ENCODE assay signal across 13 cellular contexts in genomic region chr4:30722916-30723270, GRCh38. TPM values are rescaled to one million over a fixed set of nuclear protein-coding genes. Genes with fewer than 3 reads are reported as not detected.
A peak's percentile ranks its signal among the peaks of the same experiment; 100 is the strongest.
DNase-seq lines count a peak whose midpoint lies in the region; ATAC-seq and TF ChIP-seq lines count a peak whose summit lies in the region.
"Had no signal": no experiment of that assay in that cellular context is flagged by ENCODE, and none has a peak within 500 bp of the region (broad histone marks: within the 10 kb centered on the region; RNA-seq: fewer than 3 reads in every experiment).

No MANE protein-coding gene starts in this region.

- H3K4me1 ChIP-seq in esophagus squamous epithelium = peaks cover 0 to 88% (median 4%) of the 10 kb centered on the region in 3 donors
- no peaks in the 10 kb centered on the region for H3K4me1 ChIP-seq in uterus

- TF ChIP-seq POLR2A in esophagus squamous epithelium (IDR thresholded peaks at IDR 0.05) = no peak
- TF ChIP-seq POLR2A in uterus (IDR thresholded peaks at IDR 0.05) = no peak

- no peak for ATAC-seq in Right ventricle myocardium inferior
- ATAC-seq in naive thymus-derived CD8-positive, alpha-beta T cell = no peak
- no peak for ATAC-seq in GM19463 (IDR thresholded peaks at IDR 0.05; ENCODE audit: unreplicated experiment)
- ATAC-seq in HG02938 (IDR thresholded peaks at IDR 0.05; ENCODE audit: unreplicated experiment) = no peak
- ATAC-seq: GM12878 had no signal

- POLR2A ChIA-PET in naive thymus-derived CD8-positive, alpha-beta T cell (lab: Charles Lee) = no interaction called here

- no peak for TF ChIP-seq CTCF in esophagus squamous epithelium (IDR thresholded peaks at IDR 0.05)
- no peak for TF ChIP-seq CTCF in uterus (IDR thresholded peaks at IDR 0.05)

- H3K36me3 ChIP-seq in esophagus squamous epithelium (no peaks in the 10 kb centered on the region), uterus (no peaks in the 10 kb centered on the region)
- H3K36me3 ChIP-seq: BLaER1 had no signal

- WGBS in esophagus squamous epithelium, 2 donors = 10 to 14% methylated on average over 17 to 18 of the region's 25 CpGs

- peaks cover 8 to 40% (median 27%) of the 10 kb centered on the region in 4 donors for H3K4me1 Mint-ChIP-seq in naive thymus-derived CD8-positive, alpha-beta T cell

- H3K27ac Mint-ChIP-seq in naive thymus-derived CD8-positive, alpha-beta T cell = no peak overlapping the region
- H3K27ac Mint-ChIP-seq: IgD-negative memory B cell had no signal

- peaks cover 0 to 51% (median 0%) of the 10 kb centered on the region in 4 donors for H3K27me3 ChIP-seq in esophagus squamous epithelium
- no peaks in the 10 kb centered on the region for H3K27me3 ChIP-seq in uterus

- H3K36me3 Mint-ChIP-seq in naive thymus-derived CD8-positive, alpha-beta T cell = peaks cover 1 to 10% (median 4%) of the 10 kb centered on the region in 3 donors
- H3K36me3 Mint-ChIP-seq: IgD-negative memory B cell had no signal

- intact Hi-C loops in cardiac septum (cut with DNase I) = loop anchor here (5.0 kb wide), 2 partner anchors 319 to 364 kb away; no protein-coding TSS in a partner anchor
- intact Hi-C loops in Right ventricle myocardium inferior (cut with DNase I) = loop anchor here (10.0 kb wide), 2 partner anchors 222 to 372 kb away; no protein-coding TSS in a partner anchor
- intact Hi-C loops in esophagus squamous epithelium (cut with DNase I) = no loop called here
- intact Hi-C loops in uterus (cut with DNase I; ENCODE audit: low total_unique reads) = no loop called here

- H3K9me3 ChIP-seq in esophagus squamous epithelium (no peaks in the 10 kb centered on the region), uterus (no peaks in the 10 kb centered on the region)

- peaks cover 17 to 56% (median 37%) of the 10 kb centered on the region in 5 donors for H3K27me3 Mint-ChIP-seq in naive thymus-derived CD8-positive, alpha-beta T cell

- peaks cover 0 to 12% (median 0%) of the 10 kb centered on the region in 9 donors for H3K9me3 Mint-ChIP-seq in naive thymus-derived CD8-positive, alpha-beta T cell

- DNase-seq in cardiac septum (ENCODE audit: low spot score) (peak; percentile 73), Right ventricle myocardium inferior (ENCODE audit: missing footprints) (no peak), esophagus squamous epithelium (lab: John Stamatoyannopoulos, UW) (no peak), uterus (peak in 1 of 2 donors; percentile 19), NCI-H1105 treated with DMSO at 0.1 percent for 48 hours (lab: John Stamatoyannopoulos, UW) (no peak)
- no peak for DNase-seq in naive thymus-derived CD8-positive, alpha-beta T cell
- DNase-seq: NCI-H2227 treated with DMSO at 0.1 percent for 48 hours had no signal

- H3K27ac ChIP-seq in esophagus squamous epithelium (peak overlapping the region; percentile 38 to 88 (median 66)), uterus (peak overlapping the region; percentile 29 to 56)
- H3K27ac ChIP-seq: BLaER1 had no signal

- peak overlapping the region in 6 of 10 donors; percentile 6 to 57 (median 31) for H3K4me3 Mint-ChIP-seq in naive thymus-derived CD8-positive, alpha-beta T cell
- H3K4me3 Mint-ChIP-seq: IgD-negative memory B cell had no signal

- peak overlapping the region; percentile 60 to 79 (median 72) for H3K4me3 ChIP-seq in esophagus squamous epithelium
- H3K4me3 ChIP-seq in uterus = peak overlapping the region; percentile 55 to 62
- H3K4me3 ChIP-seq: BLaER1, GM12878 had no signal

RNA-seq across cellular contexts. Expression of gene PCDH7, which starts 2.7 kb away (rescaled TPM):
- 70.8 TPM for total RNA-seq in cardiac septum
- total RNA-seq in Right ventricle myocardium inferior = 21.7 TPM
- total RNA-seq in esophagus squamous epithelium = 10 to 100 TPM; 12.0 to 68.9 (median 17.9) TPM
- not detected for total RNA-seq in naive thymus-derived CD8-positive, alpha-beta T cell
- polyA plus RNA-seq in naive thymus-derived CD8-positive, alpha-beta T cell = not detected
- total RNA-seq in uterus = 100 to 1,000 TPM in 1 of 4 donors, 10 to 100 TPM in 3; 38.2 to 135 (median 62.6) TPM
- total RNA-seq: T-helper 1 cell treated with Interleukin-12 subunit alpha and Interleukin-12 subunit beta and Interleukin-4 antibody, amounts not matched to agents 30 ng/mL and 1 ng/mL, for 36 hours had no signal
- polyA plus RNA-seq: IgD-negative memory B cell had no signal

Comparison
In these comparisons a context has a peak if more than half of its experiments do, and no peak if none do; other contexts are left out.
1. RNA of gene PCDH7, which starts 2.7 kb away (total RNA-seq): 70.8 TPM in cardiac septum (single experiment), 38.2 to 135 TPM in uterus, 21.7 TPM in Right ventricle myocardium inferior (single experiment) and 12.0 to 68.9 TPM in esophagus squamous epithelium; not detected in naive thymus-derived CD8-positive, alpha-beta T cell; every median in the first group is over 10 times any median in the second.
2. intact Hi-C loops: an anchor here in cardiac septum (5.0 kb wide) and Right ventricle myocardium inferior (10.0 kb wide); none called in esophagus squamous epithelium and uterus.